Comparison of ENCODE assay signal across 10 cellular contexts in the genomic region with DNA sequence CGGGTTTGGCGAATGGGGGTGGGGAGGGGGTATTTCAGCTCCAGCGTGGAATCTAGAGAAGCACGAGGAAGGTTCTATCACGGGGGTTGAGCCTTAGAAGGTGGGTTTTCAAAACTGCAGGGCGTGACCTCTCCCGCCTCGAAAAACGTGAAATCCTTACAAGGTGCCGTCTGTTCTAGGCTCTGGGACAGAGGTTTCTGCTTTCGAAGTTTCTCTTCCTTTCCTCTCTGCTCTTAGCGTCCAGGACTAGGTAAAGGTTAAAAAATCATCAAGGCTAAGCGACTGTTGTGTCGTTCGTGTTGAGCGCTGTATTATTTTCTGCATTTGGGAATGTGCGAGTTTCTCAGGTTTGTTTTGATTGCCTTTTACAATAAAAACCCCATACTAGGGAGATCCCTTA. TPM values are rescaled to one million over a fixed set of nuclear protein-coding genes. Genes with fewer than 3 reads are reported as not detected.
DNase-seq lines count a peak whose midpoint lies in the region; ATAC-seq, FAIRE-seq and TF ChIP-seq lines count a peak whose summit lies in the region.
"Had no signal": no experiment of that assay in that cellular context is flagged by ENCODE, and none has a peak within 500 bp of the region (broad histone marks: within the 10 kb centered on the region; RNA-seq: fewer than 3 reads in every experiment).

No MANE protein-coding gene starts in this region.

- 4 to 9% methylated on average over 12 to 14 of the region's 17 CpGs for WGBS in thyroid gland, 2 donors

- no peak overlapping the region for H3K27ac Mint-ChIP-seq in activated CD8-positive, alpha-beta memory T cell treated with anti-CD3 and anti-CD28 coated beads, Interleukin-2, amount 10 ng/mL, durations not matched to agents 7 days and 5 days
- peak overlapping the region; percentile 64 to 95 (median 76) for H3K27ac Mint-ChIP-seq in brain
- H3K27ac Mint-ChIP-seq: dendritic cell treated with granulocyte-macrophage colony-stimulating factor and Interleukin-4, amounts not matched to agents 40 ng/mL and 50 ng/mL, for 4 days had no signal

- H3K9me3 ChIP-seq in lower lobe of right lung, result no peaks in the 10 kb centered on the region
- H3K9me3 ChIP-seq in thyroid gland, result no peaks in the 10 kb centered on the region

- H3K9me3 Mint-ChIP-seq in activated CD8-positive, alpha-beta memory T cell treated with anti-CD3 and anti-CD28 coated beads, Interleukin-2, amount 10 ng/mL, durations not matched to agents 7 days and 5 days (ENCODE audit: low read depth), result no peaks in the 10 kb centered on the region
- peaks cover 0 to 24% (median 0%) of the 10 kb centered on the region in 5 experiments for H3K9me3 Mint-ChIP-seq in brain
- H3K9me3 Mint-ChIP-seq: dendritic cell treated with granulocyte-macrophage colony-stimulating factor and Interleukin-4, amounts not matched to agents 40 ng/mL and 50 ng/mL, for 4 days had no signal

- intact Hi-C loops in lower lobe of right lung (cut with DNase I) (no loop called here), thyroid gland (cut with DNase I) (no loop called here)

- H3K4me3 ChIP-seq in lower lobe of right lung, result peak overlapping the region; percentile 62
- peak overlapping the region in 2 of 3 donors; percentile 47 to 77 for H3K4me3 ChIP-seq in thyroid gland (replicated peaks in 1 of 3)

- H3K27ac ChIP-seq in lower lobe of right lung (peak overlapping the region; percentile 81), thyroid gland (peak overlapping the region; percentile 93 to 98 (median 98))

- peaks cover 16% of the 10 kb centered on the region for H3K27me3 Mint-ChIP-seq in activated CD8-positive, alpha-beta memory T cell treated with anti-CD3 and anti-CD28 coated beads, Interleukin-2, amount 10 ng/mL, durations not matched to agents 7 days and 5 days
- H3K27me3 Mint-ChIP-seq in brain, result peaks cover 9% of the 10 kb centered on the region

- no peak for TF ChIP-seq CTCF in brain (conservative IDR thresholded peaks at IDR 0.05)
- TF ChIP-seq CTCF in lower lobe of right lung (IDR thresholded peaks at IDR 0.05), result no peak
- no peak for TF ChIP-seq CTCF in thyroid gland (IDR thresholded peaks at IDR 0.05)

- CTCF ChIA-PET in activated CD8-positive, alpha-beta memory T cell treated with anti-CD3 and anti-CD28 coated beads, Interleukin-2, amount 10 ng/mL, durations not matched to agents 7 days and 5 days (lab: Charles Lee), result no interaction called here

- peak in 1 of 2 donors; percentile 52 for TF ChIP-seq POLR2A in thyroid gland (IDR thresholded peaks at IDR 0.05)

- peaks cover 4% of the 10 kb centered on the region for H3K4me1 ChIP-seq in lower lobe of right lung
- peaks cover 0 to 4% of the 10 kb centered on the region in 2 donors for H3K4me1 ChIP-seq in thyroid gland

- H3K36me3 ChIP-seq in lower lobe of right lung (no peaks in the 10 kb centered on the region), thyroid gland (no peaks in the 10 kb centered on the region)

- no peak for DNase-seq in activated CD8-positive, alpha-beta memory T cell treated with anti-CD3 and anti-CD28 coated beads, Interleukin-2, amount 10 ng/mL, durations not matched to agents 7 days and 5 days
- DNase-seq in activated CD8-positive, alpha-beta memory T cell treated with anti-CD3 and anti-CD28 coated beads, Interleukin-2, amount 50 U/mL, for 48 hours, result no peak
- no peak for DNase-seq in lower lobe of right lung
- no peak for DNase-seq in thyroid gland
- DNase-seq in urothelium cell line (ENCODE audit: low spot score), result no peak
- DNase-seq in NOMO-1 treated with DMSO at 0.1 percent for 48 hours (lab: John Stamatoyannopoulos, UW; ENCODE audit: unreplicated experiment), result no peak

- H3K36me3 Mint-ChIP-seq in activated CD8-positive, alpha-beta memory T cell treated with anti-CD3 and anti-CD28 coated beads, Interleukin-2, amount 10 ng/mL, durations not matched to agents 7 days and 5 days, result no peaks in the 10 kb centered on the region
- H3K36me3 Mint-ChIP-seq in brain, result peaks cover 3% of the 10 kb centered on the region

- FAIRE-seq in urothelium cell line (lab: Jason Lieb, UNC), result no peak
- FAIRE-seq: HTR-8/SVneo had no signal

- H3K4me1 Mint-ChIP-seq in activated CD8-positive, alpha-beta memory T cell treated with anti-CD3 and anti-CD28 coated beads, Interleukin-2, amount 10 ng/mL, durations not matched to agents 7 days and 5 days, result peaks cover 18% of the 10 kb centered on the region
- H3K4me1 Mint-ChIP-seq in brain, result peaks cover 17% of the 10 kb centered on the region

- no peak for ATAC-seq in activated CD8-positive, alpha-beta memory T cell treated with anti-CD3 and anti-CD28 coated beads, Interleukin-2, amount 10 ng/mL, durations not matched to agents 7 days and 5 days
- ATAC-seq in lower lobe of right lung (no peak), HG03460 (IDR thresholded peaks at IDR 0.05; ENCODE audit: unreplicated experiment) (no peak)

- H3K27me3 ChIP-seq in lower lobe of right lung (ENCODE audit: low read depth) (no peaks in the 10 kb centered on the region), thyroid gland (no peaks in the 10 kb centered on the region)

- peak overlapping the region; percentile 35 for H3K4me3 Mint-ChIP-seq in activated CD8-positive, alpha-beta memory T cell treated with anti-CD3 and anti-CD28 coated beads, Interleukin-2, amount 10 ng/mL, durations not matched to agents 7 days and 5 days
- H3K4me3 Mint-ChIP-seq in brain, result peak overlapping the region; percentile 85 to 89 (median 87)

RNA-seq across cellular contexts. Expression of gene FHL1, which starts 1.1 kb away (rescaled TPM):
- 10 to 100 TPM; 12.4 to 15.9 TPM for total RNA-seq in activated CD8-positive, alpha-beta memory T cell treated with anti-CD3 and anti-CD28 coated beads, Interleukin-2, amount 10 ng/mL, durations not matched to agents 7 days and 5 days
- polyA plus RNA-seq in brain (ENCODE audit: insufficient read depth, low read depth, low replicate concordance), result 110 TPM
- 248 TPM for total RNA-seq in lower lobe of right lung
- total RNA-seq in thyroid gland, result 100 to 1,000 TPM; 223 to 313 (median 230) TPM

Comparison
In these comparisons a context has a peak if more than half of its experiments do, and no peak if none do; other contexts are left out.
1. RNA of gene FHL1, which starts 1.1 kb away (total RNA-seq): 248 TPM in lower lobe of right lung (single experiment) and 223 to 313 TPM in thyroid gland; 12.4 to 15.9 TPM in activated CD8-positive, alpha-beta memory T cell treated with anti-CD3 and anti-CD28 coated beads, Interleukin-2, amount 10 ng/mL, durations not matched to agents 7 days and 5 days; every median in the first group is over 10 times any median in the second.